In genomic region chr16:81737885-81738536, GRCh38 we compare ENCODE assay signal across 8 cellular contexts. TPM values are rescaled to one million over a fixed set of nuclear protein-coding genes. Genes with fewer than 3 reads are reported as not detected.
DNase-seq lines count a peak whose midpoint lies in the region; ATAC-seq and TF ChIP-seq lines count a peak whose summit lies in the region.

No MANE protein-coding gene starts in this region.

- peak overlapping the region; percentile 23 to 43 (median 31) for H3K4me3 ChIP-seq in esophagus muscularis mucosa

- H3K4me1 Mint-ChIP-seq in IgD-negative memory B cell = peaks cover 24 to 33% (median 28%) of the 10 kb centered on the region in 3 donors
- peaks cover 7 to 19% of the 10 kb centered on the region in 2 donors for H3K4me1 Mint-ChIP-seq in natural killer cell
- H3K4me1 Mint-ChIP-seq in stimulated activated memory B cell treated with anti-CD40 and anti-IgM and Interleukin-4, amounts not matched to agents 10 μg/mL and 1 μg/mL and 100 μg/mL, for 72 hours = peaks cover 47% of the 10 kb centered on the region

- peaks cover 0 to 12% (median 11%) of the 10 kb centered on the region in 4 donors for H3K4me1 ChIP-seq in esophagus muscularis mucosa

- DNase-seq in D341Med (ENCODE audit: low spot score) = peak; percentile 81
- DNase-seq in OCI-M1 (lab: John Stamatoyannopoulos, UW) = peak; percentile 95
- DNase-seq in activated T-cell treated with anti-CD3 and anti-CD28 coated beads for 48 hours (ENCODE audit: low read depth) = peak; percentile 76
- peak; percentile 94 for DNase-seq in esophagus muscularis mucosa (ENCODE audit: extremely low spot score)
- peak; percentile 80 for DNase-seq in natural killer cell

- WGBS in esophagus muscularis mucosa = 17% methylated on average over 20 of the region's 22 CpGs

- intact Hi-C loops in esophagus muscularis mucosa (cut with DNase I) = loop anchor here (5.0 to 10.0 kb wide), 2 partner anchors 336 to 703 kb away; partner anchors contain the start of gene ATMIN
- intact Hi-C loops in natural killer cell (cut with micrococcal nuclease) = loop anchor here (1.0 to 5.0 kb wide), 5 partner anchors 134 to 533 kb away; no protein-coding TSS in a partner anchor

- H3K27me3 ChIP-seq in esophagus muscularis mucosa = no peaks in the 10 kb centered on the region

- H3K9me3 Mint-ChIP-seq in IgD-negative memory B cell = no peaks in the 10 kb centered on the region
- no peaks in the 10 kb centered on the region for H3K9me3 Mint-ChIP-seq in natural killer cell
- peaks cover 5% of the 10 kb centered on the region for H3K9me3 Mint-ChIP-seq in stimulated activated memory B cell treated with anti-CD40 and anti-IgM and Interleukin-4, amounts not matched to agents 10 μg/mL and 1 μg/mL and 100 μg/mL, for 72 hours

- H3K4me3 Mint-ChIP-seq in IgD-negative memory B cell (peak overlapping the region; percentile 77 to 99 (median 94)), natural killer cell (peak overlapping the region; percentile 58)
- peak overlapping the region; percentile 79 for H3K4me3 Mint-ChIP-seq in stimulated activated memory B cell treated with anti-CD40 and anti-IgM and Interleukin-4, amounts not matched to agents 10 μg/mL and 1 μg/mL and 100 μg/mL, for 72 hours

- H3K36me3 ChIP-seq in esophagus muscularis mucosa = no peaks in the 10 kb centered on the region

- peak; percentile 62 for ATAC-seq in GM21526 (IDR thresholded peaks at IDR 0.05; ENCODE audit: low FRiP score, unreplicated experiment)
- ATAC-seq in natural killer cell = peak; percentile 89 to 97 (median 96)
- ATAC-seq in stimulated activated memory B cell treated with anti-CD40 and anti-IgM and Interleukin-4, amounts not matched to agents 10 μg/mL and 1 μg/mL and 100 μg/mL, for 72 hours = peak; percentile 80

- H3K27ac ChIP-seq in esophagus muscularis mucosa (replicated peaks in 1 of 4) = peak overlapping the region in 3 of 4 donors; percentile 24 to 64 (median 52)

- H3K27ac Mint-ChIP-seq in IgD-negative memory B cell (peak overlapping the region; percentile 95 to 100 (median 96)), natural killer cell (peak overlapping the region in 1 of 2 donors; percentile 75)
- peak overlapping the region; percentile 93 for H3K27ac Mint-ChIP-seq in stimulated activated memory B cell treated with anti-CD40 and anti-IgM and Interleukin-4, amounts not matched to agents 10 μg/mL and 1 μg/mL and 100 μg/mL, for 72 hours

- TF ChIP-seq POLR2A in esophagus muscularis mucosa (IDR thresholded peaks at IDR 0.05; ENCODE audit: low read depth) = no peak

- no peak for TF ChIP-seq EP300 in esophagus muscularis mucosa (IDR thresholded peaks at IDR 0.05)

- no peaks in the 10 kb centered on the region for H3K27me3 Mint-ChIP-seq in IgD-negative memory B cell
- H3K27me3 Mint-ChIP-seq in natural killer cell (ENCODE audit: low read depth in 2 of 2) = no peaks in the 10 kb centered on the region
- no peaks in the 10 kb centered on the region for H3K27me3 Mint-ChIP-seq in stimulated activated memory B cell treated with anti-CD40 and anti-IgM and Interleukin-4, amounts not matched to agents 10 μg/mL and 1 μg/mL and 100 μg/mL, for 72 hours

- peak; percentile 82 to 90 (median 89) for TF ChIP-seq CTCF in esophagus muscularis mucosa (IDR thresholded peaks at IDR 0.05)
- TF ChIP-seq CTCF in natural killer cell (IDR thresholded peaks at IDR 0.05) = peak; percentile 88

- no peaks in the 10 kb centered on the region for H3K9me3 ChIP-seq in esophagus muscularis mucosa

- H3K36me3 Mint-ChIP-seq in IgD-negative memory B cell (no peaks in the 10 kb centered on the region), natural killer cell (no peaks in the 10 kb centered on the region)
- no peaks in the 10 kb centered on the region for H3K36me3 Mint-ChIP-seq in stimulated activated memory B cell treated with anti-CD40 and anti-IgM and Interleukin-4, amounts not matched to agents 10 μg/mL and 1 μg/mL and 100 μg/mL, for 72 hours

RNA-seq across cellular contexts. Expression of gene PLCG2, which starts 41.1 kb away (rescaled TPM):
- 123 TPM for polyA plus RNA-seq in IgD-negative memory B cell
- total RNA-seq in esophagus muscularis mucosa = 10 to 100 TPM in 2 of 4 donors, 1 to 10 TPM in 2; 7.1 to 11.3 (median 9.9) TPM
- total RNA-seq in natural killer cell = 100 to 1,000 TPM; 250 to 298 (median 285) TPM

Comparison
In these comparisons a context has a peak if more than half of its experiments do, and no peak if none do; other contexts are left out.
1. Peak in every context shown above with its lines: DNase-seq, ATAC-seq, H3K4me3 ChIP-seq and H3K27ac ChIP-seq.
2. RNA of gene PLCG2, which starts 41.1 kb away (total RNA-seq): 250 to 298 TPM in natural killer cell; 7.1 to 11.3 TPM in esophagus muscularis mucosa; every median in the first group is over 10 times any median in the second.